ENCODE assay signal across 9 cellular contexts in genomic region chr22:19723165-19723989, GRCh38. TPM values are rescaled to one million over a fixed set of nuclear protein-coding genes. Genes with fewer than 3 reads are reported as not detected.
A peak's percentile ranks its signal among the peaks of the same experiment; 100 is the strongest.
DNase-seq lines count a peak whose midpoint lies in the region; ATAC-seq, FAIRE-seq and TF ChIP-seq lines count a peak whose summit lies in the region.
"Had no signal": no experiment of that assay in that cellular context is flagged by ENCODE, and none has a peak within 500 bp of the region (broad histone marks: within the 10 kb centered on the region; RNA-seq: fewer than 3 reads in every experiment).

Gene GP1BB, plus strand, starts transcription at chr22:19723539. Its CDS starts 31 bp downstream, at chr22:19723570.

- H2AFZ ChIP-seq in HepG2 (ENCODE audit: low read length), result no peak within 1 kb of the TSS

- H3K4me2 ChIP-seq in HepG2 (ENCODE audit: low read depth, low read length), result peak within 1 kb of the TSS; percentile 88

- TF ChIP-seq EP300 in HepG2 (IDR thresholded peaks at IDR 0.05; ENCODE audit: low read depth in 2 of 2, low read length in 2 of 2) (no peak), HepG2 (CRISPR knock-in tag; IDR thresholded peaks at IDR 0.05; ENCODE audit: borderline replicate concordance) (no peak), upper lobe of left lung (IDR thresholded peaks at IDR 0.05) (no peak)

- TF ChIP-seq RAD21 in HepG2 (CRISPR knock-in tag; IDR thresholded peaks at IDR 0.05), result no peak

- no peak; the same call in none of the 2 replicates for TF ChIP-seq CTCF in HepG2 (CRISPR knock-in tag; IDR thresholded peaks at IDR 0.05)
- TF ChIP-seq CTCF in upper lobe of left lung (IDR thresholded peaks at IDR 0.05), result peak in 1 of 6 experiments; percentile 1

- no peak for DNase-seq in Right ventricle myocardium inferior (ENCODE audit: missing footprints)
- no peak for DNase-seq in cardiac septum (ENCODE audit: low spot score)
- peak; percentile 57 for DNase-seq in amniotic epithelial cell (ENCODE audit: low read depth)
- DNase-seq in HepG2 (ENCODE audit: low spot score), result no peak
- DNase-seq in upper lobe of left lung, result peak in 1 of 2 donors; percentile 90
- no peak for DNase-seq in NCI-H1436 treated with DMSO at 0.1 percent for 48 hours (lab: John Stamatoyannopoulos, UW)
- DNase-seq in G401 (ENCODE audit: low spot score), result no peak

- 0 out of 2 replicates have a peak, but pooled peaks cover 5% of the 10 kb centered on the region for H4K20me1 ChIP-seq in HepG2 (ENCODE audit: insufficient read depth, low read length)

- TF ChIP-seq POLR2A in HepG2 (IDR thresholded peaks at IDR 0.05; ENCODE audit: insufficient read depth in 1 of 2, low read depth in 2 of 2, low read length in 2 of 2) (no peak), upper lobe of left lung (IDR thresholded peaks at IDR 0.05) (no peak)

- H3K27ac ChIP-seq in HepG2 (ENCODE audit: extremely low read length, insufficient read depth, low read length) (no peak within 1 kb of the TSS), upper lobe of left lung (no peak within 1 kb of the TSS)

- in situ Hi-C loops in HepG2 (cut with HindIII; ENCODE audit: extremely low pct_ligation_motif_present, low pct_unique_long_range_greater_than_20kb), result loop anchor here (5.0 kb wide), 1 partner anchor 46 kb away; no protein-coding TSS in a partner anchor
- in situ Hi-C loops in G401 (cut with HindIII; ENCODE audit: low sequenced_read_pairs), result no loop called here

- no peaks in the 10 kb centered on the region for H3K79me2 ChIP-seq in HepG2 (ENCODE audit: insufficient read depth, low read length)

- H3K9me3 ChIP-seq in HepG2 (ENCODE audit: low read length) (no peaks in the 10 kb centered on the region), upper lobe of left lung (no peaks in the 10 kb centered on the region)

- FAIRE-seq in HepG2 (lab: Jason Lieb, UNC), result no peak

- CTCF ChIA-PET in HepG2 (lab: Yijun Ruan, JAX; ENCODE audit: low intra/inter-chr PET ratio, low total read pairs), result no interaction called here

- ATAC-seq in Right ventricle myocardium inferior, result peak; percentile 73
- peak; percentile 62 for ATAC-seq in HepG2
- peak; percentile 30 to 52 for ATAC-seq in upper lobe of left lung (ENCODE audit: low FRiP score in 2 of 2)
- ATAC-seq in HG02981 (IDR thresholded peaks at IDR 0.05; ENCODE audit: unreplicated experiment), result no peak

- no peaks in the 10 kb centered on the region for H3K36me3 ChIP-seq in HepG2 (replicated peaks in 1 of 2; ENCODE audit: control insufficient read depth in 1 of 2, insufficient read depth in 2 of 2, low read length in 2 of 2)
- peaks cover 0 to 9% (median 3%) of the 10 kb centered on the region in 4 donors for H3K36me3 ChIP-seq in upper lobe of left lung

- no peak within 1 kb of the TSS for H3K9ac ChIP-seq in HepG2 (ENCODE audit: insufficient read depth, low read depth, low read length)

- 2% methylated on average over 23 of the region's 85 CpGs for WGBS in HepG2 (ENCODE audit: low lambda C conversion rate)
- WGBS in upper lobe of left lung, 2 donors, result 36 to 38% methylated on average over 10 to 55 of the region's 85 CpGs

- H3K4me1 ChIP-seq in HepG2 (ENCODE audit: insufficient read depth, low read length), result peaks cover 33% of the 10 kb centered on the region
- peaks cover 18 to 31% (median 29%) of the 10 kb centered on the region in 4 donors for H3K4me1 ChIP-seq in upper lobe of left lung

- H3K4me3 ChIP-seq in HepG2 (replicated peaks in 1 of 3; ENCODE audit: insufficient read depth in 1 of 3, low read depth in 2 of 3, low read length in 3 of 3) (peak within 1 kb of the TSS; percentile 37 to 73 (median 41); a peak in 5 of 6 replicates), upper lobe of left lung (peak within 1 kb of the TSS in 3 of 4 donors; percentile 29 to 32 (median 29))

- POLR2A ChIA-PET in HepG2 (lab: Yijun Ruan, JAX), result no interaction called here

- peaks cover 23 to 84% of the 10 kb centered on the region in 2 experiments for H3K27me3 ChIP-seq in HepG2 (ENCODE audit: control insufficient read depth in 1 of 2, insufficient read depth in 2 of 2, low read length in 2 of 2)
- peaks cover 0 to 36% (median 22%) of the 10 kb centered on the region in 4 donors for H3K27me3 ChIP-seq in upper lobe of left lung

- intact Hi-C loops in Right ventricle myocardium inferior (cut with DNase I) (no loop called here), cardiac septum (cut with DNase I) (loop anchor here (5.0 kb wide), 1 partner anchor 219 kb away; the partner anchor contains the start of genes COMT and TXNRD2), HepG2 (cut with micrococcal nuclease; ENCODE audit: unreplicated experiment) (no loop called here)

- no TSS peak for BruUV-seq in HepG2 (replicated peaks; lab: Mats Ljungman, UMichigan)

TF ChIP-seq in HepG2, 621 proteins besides CTCF, POLR2A, EP300 and RAD21 (continues in another document):
- TF ChIP-seq TEAD3 (CRISPR knock-in tag; optimal IDR thresholded peaks at IDR 0.05; ENCODE audit: borderline replicate concordance) (peak; percentile 8), HOXD1 (CRISPR knock-in tag; IDR thresholded peaks at IDR 0.05) (no peak), ZNF367 (CRISPR knock-in tag; IDR thresholded peaks at IDR 0.05; ENCODE audit: borderline replicate concordance) (no peak), ZNF616 (CRISPR knock-in tag; IDR thresholded peaks at IDR 0.05; ENCODE audit: low read depth) (no peak), KLF13 (CRISPR knock-in tag; IDR thresholded peaks at IDR 0.05) (no peak), SALL2 (CRISPR knock-in tag; IDR thresholded peaks at IDR 0.05) (0 out of 2 replicates have a peak, but pooled peaks have one; percentile 2), ZNF816 (CRISPR knock-in tag; IDR thresholded peaks at IDR 0.05; ENCODE audit: borderline replicate concordance) (no peak), NKX3-1 (CRISPR knock-in tag; IDR thresholded peaks at IDR 0.05) (no peak), ZNF275 (CRISPR knock-in tag; IDR thresholded peaks at IDR 0.05; ENCODE audit: borderline replicate concordance) (no peak), CBX1 (IDR thresholded peaks at IDR 0.05; ENCODE audit: low read depth) (no peak), ZNF280B (CRISPR knock-in tag; IDR thresholded peaks at IDR 0.05; ENCODE audit: borderline replicate concordance) (no peak), ZNF441 (CRISPR knock-in tag; IDR thresholded peaks at IDR 0.05; ENCODE audit: borderline replicate concordance) (no peak), RARG (CRISPR knock-in tag; IDR thresholded peaks at IDR 0.05; ENCODE audit: low read depth) (no peak), MXD4 (CRISPR knock-in tag; IDR thresholded peaks at IDR 0.05) (peak; percentile 21; the same call in 1 of the 2 replicates), CREB1 (IDR thresholded peaks at IDR 0.05) (no peak), CREB1 (CRISPR knock-in tag; IDR thresholded peaks at IDR 0.05) (no peak), KDM5B (CRISPR knock-in tag; IDR thresholded peaks at IDR 0.05; ENCODE audit: borderline replicate concordance) (peak; percentile 77), ZNF350 (CRISPR knock-in tag; IDR thresholded peaks at IDR 0.05; ENCODE audit: borderline replicate concordance, low read depth) (peak; percentile 45; the same call in 1 of the 2 replicates), MBNL3 (CRISPR knock-in tag; conservative IDR thresholded peaks at IDR 0.05) (no peak)

RNA-seq across cellular contexts. Expression of gene GP1BB, which starts in this region (rescaled TPM):
- total RNA-seq in Right ventricle myocardium inferior (not detected), cardiac septum (5.5 TPM), HepG2 (2016; rRNA removed; fragmentation: Illumina TruSeq; extraction: Trizol) (not detected in 2 replicates), upper lobe of left lung (10 to 100 TPM in 1 of 6 donors, 1 to 10 TPM in 5; 1.5 to 23.7 (median 6.6) TPM)
- not detected in 2 replicates for total RNA-seq in HepG2 (2016; cell fraction: cytosol; rRNA removed; fragmentation: Illumina TruSeq; extraction: Trizol; ENCODE audit: low read depth)
- total RNA-seq in HepG2 (2016; cell fraction: insoluble cytoplasmic fraction; rRNA removed; fragmentation: Illumina TruSeq; extraction: Trizol), result not detected in 2 replicates
- 0.10 TPM in 1 of 2 replicates, not detected in the other for total RNA-seq in HepG2 (2016; cell fraction: membrane; rRNA removed; fragmentation: Illumina TruSeq; extraction: Trizol)
- not detected in 2 replicates for total RNA-seq in HepG2 (2016; cell fraction: nucleus; rRNA removed; fragmentation: Illumina TruSeq; extraction: Trizol)
- 0.07 TPM in 1 of 2 replicates, not detected in the other for polyA plus RNA-seq in HepG2 (2011; rRNA removed)
- polyA plus RNA-seq in HepG2 (2011; cell fraction: cytosol; rRNA removed), result 0.16 TPM in 1 of 2 replicates, not detected in the other
- 0.47 TPM in 1 of 2 replicates, not detected in the other for polyA plus RNA-seq in HepG2 (2011; cell fraction: nucleus; rRNA removed)
- polyA plus RNA-seq in HepG2 (2012), result not detected in 2 replicates
- not detected in 2 replicates for polyA plus RNA-seq in HepG2 (2016; cell fraction: cytosol; fragmentation: Illumina TruSeq; extraction: Trizol; ENCODE audit: low read depth)
- not detected in 2 replicates for polyA plus RNA-seq in HepG2 (2016; cell fraction: insoluble cytoplasmic fraction; fragmentation: Illumina TruSeq; extraction: Trizol; ENCODE audit: low read depth)
- not detected in 2 replicates for polyA plus RNA-seq in HepG2 (2016; cell fraction: membrane; fragmentation: Illumina TruSeq; extraction: Trizol; ENCODE audit: low read depth)
- not detected in 2 replicates for polyA plus RNA-seq in HepG2 (2016; cell fraction: nucleus; fragmentation: Illumina TruSeq; extraction: Trizol; ENCODE audit: insufficient read depth, low read depth)
- polyA minus RNA-seq in HepG2 (2011; rRNA and poly(A)+ RNA removed; ENCODE audit: low replicate concordance), result 0.32 TPM in 1 of 2 replicates, not detected in the other
- polyA minus RNA-seq in HepG2 (2011; cell fraction: cytosol; rRNA and poly(A)+ RNA removed), result not detected in 2 replicates
- polyA minus RNA-seq in HepG2 (2011; cell fraction: nucleus; rRNA and poly(A)+ RNA removed), result not detected in 2 replicates
- 3.2 and 4.7 TPM in 2 replicates for total RNA-seq in G401 (2014; rRNA removed; shearing (Covaris generic))
- total RNA-seq: renal cortical epithelial cell had no signal

Comparison
In these comparisons a context has a peak if more than half of its experiments do, and no peak if none do; other contexts are left out.
1. Peak in ATAC-seq in Right ventricle myocardium inferior; RNA of the gene not detected or under 1 TPM.
2. Peak in ATAC-seq, H3K4me3 ChIP-seq and H3K4me2 ChIP-seq in HepG2; RNA of the gene not detected or under 1 TPM.